18 cellular contexts compared by ENCODE assay signal in the genomic region with DNA sequence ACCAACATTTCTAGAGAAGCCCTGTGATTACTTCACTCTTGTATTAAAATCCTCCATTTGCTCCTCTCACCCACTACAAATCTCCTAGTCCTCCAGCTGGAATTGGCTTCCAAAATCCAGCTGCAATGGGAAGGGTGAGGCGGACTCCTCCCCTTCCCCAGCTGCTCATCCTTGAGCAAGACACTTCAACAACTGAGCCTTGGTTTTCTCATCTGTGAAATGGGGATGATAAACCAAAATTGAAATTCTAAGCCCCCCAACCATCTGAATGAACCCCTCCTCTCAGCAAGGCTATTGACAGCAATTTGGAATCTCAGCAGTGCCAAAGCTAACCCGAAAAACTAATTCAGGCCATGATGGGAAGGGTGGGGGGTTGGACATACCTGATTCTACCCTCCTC. TPM values are rescaled to one million over a fixed set of nuclear protein-coding genes. Genes with fewer than 3 reads are reported as not detected.
DNase-seq lines count a peak whose midpoint lies in the region; ATAC-seq and TF ChIP-seq lines count a peak whose summit lies in the region.
"Had no signal": no experiment of that assay in that cellular context is flagged by ENCODE, and none has a peak within 500 bp of the region (broad histone marks: within the 10 kb centered on the region; RNA-seq: fewer than 3 reads in every experiment).

No MANE protein-coding gene starts in this region.

- no peak overlapping the region for H4K8ac ChIP-seq in mesendoderm (ENCODE audit: low read depth, low read length)

- TF ChIP-seq CTCF in WERI-Rb-1 (IDR thresholded peaks at IDR 0.05; ENCODE audit: low read depth, low read length) (no peak), upper lobe of left lung (IDR thresholded peaks at IDR 0.05) (no peak), testis (IDR thresholded peaks at IDR 0.05) (no peak)

- H3K36me3 ChIP-seq in HUES48 (ENCODE audit: control insufficient read depth, insufficient read depth, low read length), result no peaks in the 10 kb centered on the region
- H3K36me3 ChIP-seq in WERI-Rb-1, result peaks cover 8% of the 10 kb centered on the region
- no peaks in the 10 kb centered on the region for H3K36me3 ChIP-seq in mesendoderm (ENCODE audit: control insufficient read depth, insufficient read depth, low read length)
- H3K36me3 ChIP-seq in upper lobe of left lung, result no peaks in the 10 kb centered on the region
- no peaks in the 10 kb centered on the region for H3K36me3 ChIP-seq in testis (ENCODE audit: low read depth, missing control alignments)
- H3K36me3 ChIP-seq: BE2C, MG63 had no signal

- peak overlapping the region; percentile 92 for H3K56ac ChIP-seq in mesendoderm (ENCODE audit: low read length)

- peaks cover 17% of the 10 kb centered on the region for H3K79me1 ChIP-seq in mesendoderm (ENCODE audit: low read length)

- peak overlapping the region; percentile 89 for H3K18ac ChIP-seq in mesendoderm (ENCODE audit: low read length)

- no peak overlapping the region for H3K23ac ChIP-seq in mesendoderm (ENCODE audit: low read length)

- H3K4me3 ChIP-seq in HUES48 (ENCODE audit: low read depth, low read length) (no peak overlapping the region), WERI-Rb-1 (ENCODE audit: low read depth, low read length) (no peak overlapping the region), mesendoderm (ENCODE audit: low read length) (no peak overlapping the region), upper lobe of left lung (no peak overlapping the region), testis (no peak overlapping the region)
- H3K4me3 ChIP-seq: MG63 had no signal

- peak overlapping the region; percentile 94 for H2AK5ac ChIP-seq in mesendoderm (ENCODE audit: low read length)

- TF ChIP-seq POLR2A in upper lobe of left lung (IDR thresholded peaks at IDR 0.05) (no peak), testis (IDR thresholded peaks at IDR 0.05) (no peak)

- peak overlapping the region; percentile 99 for H3K27ac ChIP-seq in HUES48 (ENCODE audit: low read depth, low read length)
- H3K27ac ChIP-seq in WERI-Rb-1, result peak overlapping the region; percentile 92
- peak overlapping the region; percentile 92 for H3K27ac ChIP-seq in mesendoderm (ENCODE audit: low read depth, low read length)
- peak overlapping the region in 3 of 4 donors; percentile 7 to 55 (median 27) for H3K27ac ChIP-seq in upper lobe of left lung
- H3K27ac ChIP-seq in testis, result no peak overlapping the region
- H3K27ac ChIP-seq: KMS-11 had no signal

- intact Hi-C loops in testis (cut with DNase I; ENCODE audit: low total_unique reads), result no loop called here

- peak overlapping the region; percentile 72 for H4K5ac ChIP-seq in mesendoderm (ENCODE audit: low read length)

- H3K9ac ChIP-seq in HUES48 (ENCODE audit: low read depth, low read length), result no peak overlapping the region
- no peak overlapping the region for H3K9ac ChIP-seq in mesendoderm (ENCODE audit: low read length)
- H3K9ac ChIP-seq: KMS-11 had no signal

- H3K9me3 ChIP-seq in HUES48 (ENCODE audit: control insufficient read depth, insufficient read depth, low read length) (no peaks in the 10 kb centered on the region), WERI-Rb-1 (ENCODE audit: severe bottlenecking) (peaks cover 4% of the 10 kb centered on the region), upper lobe of left lung (no peaks in the 10 kb centered on the region), testis (no peaks in the 10 kb centered on the region)

- no peak for TF ChIP-seq EP300 in upper lobe of left lung (IDR thresholded peaks at IDR 0.05)

- peaks cover 73% of the 10 kb centered on the region for H3K79me2 ChIP-seq in mesendoderm (ENCODE audit: control insufficient read depth, insufficient read depth, low read length)

- H2BK120ac ChIP-seq in mesendoderm (ENCODE audit: low read depth, low read length), result peak overlapping the region; percentile 99

- H2BK5ac ChIP-seq in mesendoderm (ENCODE audit: low read length), result peak overlapping the region; percentile 100

- H2BK15ac ChIP-seq in mesendoderm (replicated peaks; ENCODE audit: low read depth), result no peak overlapping the region

- H3K4me1 ChIP-seq in HUES48 (ENCODE audit: control insufficient read depth, insufficient read depth, low read length) (peaks cover 57% of the 10 kb centered on the region), mesendoderm (ENCODE audit: control insufficient read depth, low read depth, low read length) (peaks cover 35% of the 10 kb centered on the region), upper lobe of left lung (peaks cover 0 to 33% (median 5%) of the 10 kb centered on the region in 4 donors), testis (no peaks in the 10 kb centered on the region)

- H3K4me2 ChIP-seq in mesendoderm (ENCODE audit: low read length), result no peak overlapping the region
- H3K4me2 ChIP-seq: KMS-11 had no signal

- no CpG with 5 or more reads among the region's 2 CpGs for WGBS in mesendoderm (ENCODE audit: extremely low coverage, insufficient coverage, low lambda C conversion rate)
- 94 to 95% methylated on average over 2 of the region's 2 CpGs for WGBS in upper lobe of left lung, 2 donors
- 90 to 96% methylated on average over 2 of the region's 2 CpGs for WGBS in testis, 2 donors

- ATAC-seq in upper lobe of left lung (ENCODE audit: low FRiP score in 2 of 2), result no peak
- no peak for ATAC-seq in GM19023 (IDR thresholded peaks at IDR 0.05; ENCODE audit: unreplicated experiment)
- ATAC-seq: CD8-positive, alpha-beta T cell had no signal

- no peaks in the 10 kb centered on the region for H3K27me3 ChIP-seq in HUES48 (ENCODE audit: control insufficient read depth, insufficient read depth, low read length)
- H3K27me3 ChIP-seq in WERI-Rb-1 (ENCODE audit: insufficient read depth, low read depth, severe bottlenecking), result no peaks in the 10 kb centered on the region
- H3K27me3 ChIP-seq in mesendoderm (ENCODE audit: insufficient read depth, low read length, poor library complexity), result no peaks in the 10 kb centered on the region
- H3K27me3 ChIP-seq in upper lobe of left lung, result no peaks in the 10 kb centered on the region
- no peaks in the 10 kb centered on the region for H3K27me3 ChIP-seq in testis
- H3K27me3 ChIP-seq: BE2C, MG63 had no signal

- H3K4ac ChIP-seq in mesendoderm (ENCODE audit: low read depth, low read length), result peak overlapping the region; percentile 100

- DNase-seq in WERI-Rb-1, result no peak
- no peak for DNase-seq in mesendoderm
- no peak for DNase-seq in upper lobe of left lung
- DNase-seq in GOT3 (lab: John Stamatoyannopoulos, UW), result no peak
- no peak for DNase-seq in testis
- DNase-seq: BE2C; CD8-positive, alpha-beta T cell; HCEC 1CT; MG63; NCI-H1092 treated with DMSO at 0.1 percent for 48 hours; NCI-H1694; NCI-H345; NCI-H69; NK-92 treated with Interleukin-12 subunit alpha and Interleukin-12 subunit beta, amount 100 ng/mL, for 24 hours; OCI-M1 had no signal

RNA-seq across cellular contexts. Expression of a gene that starts 9.4 kb away (rescaled TPM):
- 75.6 TPM for polyA plus RNA-seq in mesendoderm (2013, experiment 1 of 2)
- polyA plus RNA-seq in mesendoderm (2013, experiment 2 of 2), result 71.2 TPM
- total RNA-seq in upper lobe of left lung (100 to 1,000 TPM in 1 of 6 donors, 10 to 100 TPM in 5; 54.5 to 109 (median 67.5) TPM), testis (10 to 100 TPM; 15.7 to 18.6 TPM)
- 18.7 TPM for polyA plus RNA-seq in testis (ENCODE audit: insufficient read depth, low read depth, low replicate concordance)

Comparison
In these comparisons a context has a peak if more than half of its experiments do, and no peak if none do; other contexts are left out.
1. H3K27ac ChIP-seq: peak in HUES48 (single experiment), WERI-Rb-1 (single experiment), mesendoderm (single experiment) and upper lobe of left lung (3 of 4); none in testis (0 of 2).